Comparison of ENCODE assay signal across 19 cellular contexts in the genomic region with DNA sequence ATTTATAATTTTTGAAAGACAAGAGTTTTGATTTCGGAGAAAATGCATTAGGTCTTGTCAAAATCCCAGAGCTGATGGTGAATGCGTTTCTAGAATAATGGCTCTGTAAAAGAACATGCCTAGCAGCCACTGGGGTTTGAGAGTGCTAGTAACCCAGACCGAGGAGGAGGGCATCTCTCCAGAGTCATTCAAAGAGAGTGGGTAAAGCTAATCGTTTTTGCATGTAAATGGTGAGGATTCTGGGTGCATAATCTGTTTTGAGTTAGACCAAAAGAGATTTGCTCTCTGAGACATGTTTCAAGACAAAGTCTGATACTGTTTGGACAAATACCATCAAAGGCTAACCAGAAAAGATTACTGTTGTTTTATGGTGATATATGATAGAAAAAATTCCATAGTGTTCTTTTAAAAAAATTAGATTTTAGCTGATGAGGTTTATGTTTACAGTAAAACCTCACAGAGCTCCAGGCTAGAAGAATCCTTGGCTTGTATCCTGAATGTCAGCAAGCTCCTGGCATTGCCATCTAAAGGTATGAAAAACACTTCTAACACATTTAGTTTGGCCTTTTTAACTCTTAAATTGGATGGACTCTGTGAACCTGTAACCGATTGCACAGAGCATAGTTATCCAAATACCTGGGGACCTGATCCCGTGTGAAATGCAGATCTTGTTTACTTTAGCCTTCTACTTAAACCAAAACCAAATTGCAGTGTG.
"Had no signal": no experiment of that assay in that cellular context is flagged by ENCODE, and none has a peak within 500 bp of the region (broad histone marks: within the 10 kb centered on the region; RNA-seq: fewer than 3 reads in every experiment).

No MANE protein-coding gene starts in this region.

- H3K4me3 Mint-ChIP-seq: activated naive CD4-positive, alpha-beta T cell treated with anti-CD3 and anti-CD28 coated beads, Interleukin-2, amount 10 ng/mL, durations not matched to agents 7 days and 5 days; activated naive CD8-positive, alpha-beta T cell treated with anti-CD3 and anti-CD28 coated beads, Interleukin-2, amount 50 U/mL, for 24 hours; activated T-cell treated with anti-CD3 and anti-CD28 coated beads, Interleukin-2, amount 50 U/mL, for 4 hours; endodermal cell; natural killer cell treated with Interleukin-12 subunit alpha and Interleukin-12 subunit beta and Interleukin-15 and Interleukin-18, amount 100 ng/mL, for 72 hours; stimulated activated effector memory CD8-positive, alpha-beta T cell treated with anti-CD3 and anti-CD28 coated beads, Interleukin-12 subunit alpha, Interleukin-12 subunit beta, amount 100 ng/mL, for 72 hours had no signal

- H3K27ac ChIP-seq: epithelial cell of prostate, gastroesophageal sphincter, heart left ventricle, testis had no signal

- H3K9me3 ChIP-seq: gastroesophageal sphincter, heart left ventricle, testis had no signal

- DNase-seq: activated CD4-positive, alpha-beta T cell treated with anti-CD3 and anti-CD28 coated beads, Interleukin-2, amount 50 U/mL, for 1 hour; activated CD4-positive, CD25-positive, alpha-beta regulatory T cell treated with anti-CD3 and anti-CD28 coated beads, Interleukin-2, amount 50 U/mL, for 72 hours; activated CD8-positive, alpha-beta memory T cell treated with anti-CD3 and anti-CD28 coated beads, Interleukin-2, amount 50 U/mL, for 4 hours; activated effector memory CD4-positive, alpha-beta T cell treated with Interleukin-2 at 50 U/mL for 16 hours; activated naive CD4-positive, alpha-beta T cell treated with anti-CD3 and anti-CD28 coated beads, Interleukin-2, amount 10 ng/mL, durations not matched to agents 7 days and 5 days; activated naive CD8-positive, alpha-beta T cell treated with anti-CD3 and anti-CD28 coated beads, Interleukin-2, amount 50 U/mL, for 24 hours; activated T-cell treated with anti-CD3 and anti-CD28 coated beads, Interleukin-2, amount 50 U/mL, for 4 hours; endodermal cell; heart left ventricle; mesendoderm; nucleus accumbens; stimulated activated CD4-positive, alpha-beta T cell treated with anti-CD3 and anti-CD28 coated beads, Interleukin-4, amount 100 ng/mL, for 24 hours; testis had no signal

- H3K27me3 Mint-ChIP-seq: activated naive CD4-positive, alpha-beta T cell treated with anti-CD3 and anti-CD28 coated beads, Interleukin-2, amount 10 ng/mL, durations not matched to agents 7 days and 5 days had no signal

- H3K4me1 ChIP-seq: heart left ventricle, testis had no signal

- H3K4me1 Mint-ChIP-seq: activated naive CD4-positive, alpha-beta T cell treated with anti-CD3 and anti-CD28 coated beads, Interleukin-2, amount 10 ng/mL, durations not matched to agents 7 days and 5 days; activated naive CD8-positive, alpha-beta T cell treated with anti-CD3 and anti-CD28 coated beads, Interleukin-2, amount 50 U/mL, for 24 hours; stimulated activated effector memory CD8-positive, alpha-beta T cell treated with anti-CD3 and anti-CD28 coated beads, Interleukin-12 subunit alpha, Interleukin-12 subunit beta, amount 100 ng/mL, for 72 hours had no signal

- H3K36me3 ChIP-seq: gastroesophageal sphincter, heart left ventricle had no signal

- H3K9me3 Mint-ChIP-seq: activated naive CD4-positive, alpha-beta T cell treated with anti-CD3 and anti-CD28 coated beads, Interleukin-2, amount 10 ng/mL, durations not matched to agents 7 days and 5 days; activated naive CD8-positive, alpha-beta T cell treated with anti-CD3 and anti-CD28 coated beads, Interleukin-2, amount 50 U/mL, for 24 hours; activated T-cell treated with anti-CD3 and anti-CD28 coated beads, Interleukin-2, amount 50 U/mL, for 4 hours; endodermal cell; natural killer cell treated with Interleukin-12 subunit alpha and Interleukin-12 subunit beta and Interleukin-15 and Interleukin-18, amount 100 ng/mL, for 72 hours; stimulated activated effector memory CD8-positive, alpha-beta T cell treated with anti-CD3 and anti-CD28 coated beads, Interleukin-12 subunit alpha, Interleukin-12 subunit beta, amount 100 ng/mL, for 72 hours had no signal

- H3K27ac Mint-ChIP-seq: activated naive CD4-positive, alpha-beta T cell treated with anti-CD3 and anti-CD28 coated beads, Interleukin-2, amount 10 ng/mL, durations not matched to agents 7 days and 5 days; activated naive CD8-positive, alpha-beta T cell treated with anti-CD3 and anti-CD28 coated beads, Interleukin-2, amount 50 U/mL, for 24 hours; endodermal cell; natural killer cell treated with Interleukin-12 subunit alpha and Interleukin-12 subunit beta and Interleukin-15 and Interleukin-18, amount 100 ng/mL, for 72 hours; stimulated activated effector memory CD8-positive, alpha-beta T cell treated with anti-CD3 and anti-CD28 coated beads, Interleukin-12 subunit alpha, Interleukin-12 subunit beta, amount 100 ng/mL, for 72 hours had no signal

- ATAC-seq: activated naive CD8-positive, alpha-beta T cell treated with anti-CD3 and anti-CD28 coated beads, Interleukin-2, amount 50 U/mL, for 24 hours; activated T-cell treated with anti-CD3 and anti-CD28 coated beads, Interleukin-2, amount 50 U/mL, for 4 hours; gastroesophageal sphincter; heart left ventricle; natural killer cell treated with Interleukin-12 subunit alpha and Interleukin-12 subunit beta and Interleukin-15 and Interleukin-18, amount 100 ng/mL, for 72 hours; sciatic nerve; stimulated activated effector memory CD8-positive, alpha-beta T cell treated with anti-CD3 and anti-CD28 coated beads, Interleukin-12 subunit alpha, Interleukin-12 subunit beta, amount 100 ng/mL, for 72 hours had no signal

- H3K4me3 ChIP-seq: dorsolateral prefrontal cortex, gastroesophageal sphincter, heart left ventricle, testis had no signal

- H3K27me3 ChIP-seq: dorsolateral prefrontal cortex, gastroesophageal sphincter, heart left ventricle, testis had no signal

- H3K36me3 Mint-ChIP-seq: activated naive CD4-positive, alpha-beta T cell treated with anti-CD3 and anti-CD28 coated beads, Interleukin-2, amount 10 ng/mL, durations not matched to agents 7 days and 5 days; natural killer cell treated with Interleukin-12 subunit alpha and Interleukin-12 subunit beta and Interleukin-15 and Interleukin-18, amount 100 ng/mL, for 72 hours; stimulated activated effector memory CD8-positive, alpha-beta T cell treated with anti-CD3 and anti-CD28 coated beads, Interleukin-12 subunit alpha, Interleukin-12 subunit beta, amount 100 ng/mL, for 72 hours had no signal
